18 cellular contexts compared by ENCODE assay signal in genomic region chr12:118326971-118327370, GRCh38. TPM values are rescaled to one million over a fixed set of nuclear protein-coding genes. Genes with fewer than 3 reads are reported as not detected.
DNase-seq lines count a peak whose midpoint lies in the region; ATAC-seq and TF ChIP-seq lines count a peak whose summit lies in the region.
"Had no signal": no experiment of that assay in that cellular context is flagged by ENCODE, and none has a peak within 500 bp of the region (broad histone marks: within the 10 kb centered on the region; RNA-seq: fewer than 3 reads in every experiment).

No MANE protein-coding gene starts in this region.

- no peaks in the 10 kb centered on the region for H3K27me3 ChIP-seq in adipocyte (replicated peaks; ENCODE audit: control insufficient read depth, insufficient read depth, low read length)
- H3K27me3 ChIP-seq in heart right ventricle = no peaks in the 10 kb centered on the region

- DNase-seq in AG09319 (ENCODE audit: extremely low read depth, low read depth) (peak; percentile 10), HFFc6 (no peak), adipocyte (ENCODE audit: low read depth) (peak; percentile 68), fibroblast of the aortic adventitia (ENCODE audit: low read depth) (peak; percentile 42), heart right ventricle (no peak)
- no peak for DNase-seq in activated CD4-positive, alpha-beta T cell treated with anti-CD3 and anti-CD28 coated beads for 36 hours
- DNase-seq in activated effector memory CD4-positive, alpha-beta T cell treated with anti-CD3 and anti-CD28 coated beads, Interleukin-2, amount 50 U/mL, for 16 hours = no peak
- DNase-seq: 8988T, C1 segment of cervical spinal cord, DMS 273 treated with DMSO at 0.1 percent for 48 hours, KBM-7, NCI-H1436 treated with DMSO at 0.1 percent for 48 hours, NCI-H2081, NCI-H510A, NCI-H774, PC-9 had no signal

- H3K4me1 ChIP-seq in adipocyte (ENCODE audit: control insufficient read depth, insufficient read depth, low read length) = peaks cover 12% of the 10 kb centered on the region
- peaks cover 0 to 53% (median 31%) of the 10 kb centered on the region in 9 donors for H3K4me1 ChIP-seq in heart right ventricle

- intact Hi-C loops in heart right ventricle (cut with DNase I) = no loop called here
- intact Hi-C loops in activated CD4-positive, alpha-beta T cell treated with anti-CD3 and anti-CD28 coated beads for 36 hours (cut with DNase I, micrococcal nuclease) = no loop called here

- no peak for TF ChIP-seq CTCF in AG09319 (IDR thresholded peaks at IDR 0.05; ENCODE audit: low read depth, low read length)
- TF ChIP-seq CTCF in HFFc6 (IDR thresholded peaks at IDR 0.05) = no peak
- TF ChIP-seq CTCF in fibroblast of the aortic adventitia (IDR thresholded peaks at IDR 0.05; ENCODE audit: insufficient read depth, low read length) = no peak
- TF ChIP-seq CTCF in heart right ventricle (IDR thresholded peaks at IDR 0.05) = no peak

- H3K36me3 ChIP-seq in adipocyte (ENCODE audit: control insufficient read depth, insufficient read depth, low read length, severe bottlenecking) (no peaks in the 10 kb centered on the region), heart right ventricle (peaks cover 0 to 4% (median 0%) of the 10 kb centered on the region in 9 donors)
- H3K36me3 ChIP-seq: HAP-1 had no signal

- POLR2A ChIA-PET in activated CD4-positive, alpha-beta T cell treated with anti-CD3 and anti-CD28 coated beads for 36 hours (lab: Charles Lee) = no interaction called here

- H3K4me3 Mint-ChIP-seq in HFFc6 = no peak overlapping the region
- no peak overlapping the region for H3K4me3 Mint-ChIP-seq in activated CD4-positive, alpha-beta T cell treated with anti-CD3 and anti-CD28 coated beads for 36 hours

- no peaks in the 10 kb centered on the region for H3K9me3 Mint-ChIP-seq in HFFc6
- H3K9me3 Mint-ChIP-seq in activated CD4-positive, alpha-beta T cell treated with anti-CD3 and anti-CD28 coated beads for 36 hours (ENCODE audit: low read depth) = no peaks in the 10 kb centered on the region

- no peak overlapping the region for H3K4me3 ChIP-seq in adipocyte (ENCODE audit: low read length)
- H3K4me3 ChIP-seq in fibroblast of the aortic adventitia (ENCODE audit: low read depth, low read length) = no peak overlapping the region
- H3K4me3 ChIP-seq in heart right ventricle = no peak overlapping the region
- H3K4me3 ChIP-seq: HAP-1, PC-9 had no signal

- CTCF ChIA-PET in activated CD4-positive, alpha-beta T cell treated with anti-CD3 and anti-CD28 coated beads for 36 hours (lab: Charles Lee) = interaction anchor here (1.1 to 1.2 kb wide), 2 partner anchors 10 to 82 kb away, joined by 3 to 4 read pairs; no protein-coding TSS in a partner anchor

- H3K4me1 Mint-ChIP-seq in HFFc6 (ENCODE audit: low read depth) = peaks cover 69% of the 10 kb centered on the region
- peaks cover 21% of the 10 kb centered on the region for H3K4me1 Mint-ChIP-seq in activated CD4-positive, alpha-beta T cell treated with anti-CD3 and anti-CD28 coated beads for 36 hours

- peaks cover 22% of the 10 kb centered on the region for H3K36me3 Mint-ChIP-seq in HFFc6 (ENCODE audit: low read depth)
- peaks cover 12% of the 10 kb centered on the region for H3K36me3 Mint-ChIP-seq in activated CD4-positive, alpha-beta T cell treated with anti-CD3 and anti-CD28 coated beads for 36 hours (ENCODE audit: low read depth)

- H3K27me3 Mint-ChIP-seq in HFFc6 (ENCODE audit: insufficient read depth) = no peaks in the 10 kb centered on the region
- H3K27me3 Mint-ChIP-seq in activated CD4-positive, alpha-beta T cell treated with anti-CD3 and anti-CD28 coated beads for 36 hours = no peaks in the 10 kb centered on the region

- peak overlapping the region; percentile 42 for H3K27ac Mint-ChIP-seq in HFFc6
- H3K27ac Mint-ChIP-seq in activated CD4-positive, alpha-beta T cell treated with anti-CD3 and anti-CD28 coated beads for 36 hours = no peak overlapping the region

- ATAC-seq in heart right ventricle (no peak), GM18517 (IDR thresholded peaks at IDR 0.05; ENCODE audit: unreplicated experiment) (no peak)
- ATAC-seq in activated CD4-positive, alpha-beta T cell treated with anti-CD3 and anti-CD28 coated beads for 36 hours = no peak

- no peaks in the 10 kb centered on the region for H3K9me3 ChIP-seq in adipocyte (ENCODE audit: control insufficient read depth, low read length)
- H3K9me3 ChIP-seq in heart right ventricle = no peaks in the 10 kb centered on the region
- H3K9me3 ChIP-seq: HAP-1 had no signal

- no peak overlapping the region for H3K27ac ChIP-seq in heart right ventricle
- H3K27ac ChIP-seq: PC-9 had no signal

- no peak overlapping the region for H3K9ac ChIP-seq in adipocyte (ENCODE audit: low read length)

RNA-seq across cellular contexts. Expression of gene TAOK3, which starts 45.7 kb away (rescaled TPM):
- 10 to 100 TPM; 26.0 to 30.7 (median 28.0) TPM for total RNA-seq in HFFc6 (2021; fragmentation: NEBNext Ultra II Directional; extraction: Animal tissue kit (Norgen Biotek cat#: 25700))
- total RNA-seq in fibroblast of the aortic adventitia (ENCODE audit: low replicate concordance) (27.8 and 61.2 TPM in 2 replicates), heart right ventricle (10 to 100 TPM; 13.2 to 29.8 (median 21.5) TPM)
- polyA plus RNA-seq in heart right ventricle = 10 to 100 TPM in 1 of 2 donors, 1 to 10 TPM in 1; 8.4 to 16.2 TPM
- 10 to 100 TPM; 49.4 to 51.1 TPM for total RNA-seq in activated CD4-positive, alpha-beta T cell treated with anti-CD3 and anti-CD28 coated beads for 36 hours

RNA-seq across cellular contexts. Expression of gene SUDS3, which starts 49.4 kb away (rescaled TPM):
- total RNA-seq in HFFc6 (2021; fragmentation: NEBNext Ultra II Directional; extraction: Animal tissue kit (Norgen Biotek cat#: 25700)) = 10 to 100 TPM; 20.5 to 23.4 (median 22.8) TPM
- total RNA-seq in fibroblast of the aortic adventitia (ENCODE audit: low replicate concordance) (29.0 and 36.4 TPM in 2 replicates), heart right ventricle (10 to 100 TPM; 15.6 to 28.0 (median 22.5) TPM)
- 10 to 100 TPM in 1 of 2 donors, 1 to 10 TPM in 1; 7.5 to 11.0 TPM for polyA plus RNA-seq in heart right ventricle
- 10 to 100 TPM; 18.7 to 19.1 TPM for total RNA-seq in activated CD4-positive, alpha-beta T cell treated with anti-CD3 and anti-CD28 coated beads for 36 hours

Comparison
In these comparisons a context has a peak if more than half of its experiments do, and no peak if none do; other contexts are left out.
1. DNase-seq: peak in AG09319 (single experiment), adipocyte (single experiment) and fibroblast of the aortic adventitia (single experiment); none in HFFc6 (single experiment), heart right ventricle (0 of 2), activated CD4-positive, alpha-beta T cell treated with anti-CD3 and anti-CD28 coated beads for 36 hours (single experiment) and activated effector memory CD4-positive, alpha-beta T cell treated with anti-CD3 and anti-CD28 coated beads, Interleukin-2, amount 50 U/mL, for 16 hours (single experiment).